3 cellular contexts compared by ENCODE assay signal in the genomic region with DNA sequence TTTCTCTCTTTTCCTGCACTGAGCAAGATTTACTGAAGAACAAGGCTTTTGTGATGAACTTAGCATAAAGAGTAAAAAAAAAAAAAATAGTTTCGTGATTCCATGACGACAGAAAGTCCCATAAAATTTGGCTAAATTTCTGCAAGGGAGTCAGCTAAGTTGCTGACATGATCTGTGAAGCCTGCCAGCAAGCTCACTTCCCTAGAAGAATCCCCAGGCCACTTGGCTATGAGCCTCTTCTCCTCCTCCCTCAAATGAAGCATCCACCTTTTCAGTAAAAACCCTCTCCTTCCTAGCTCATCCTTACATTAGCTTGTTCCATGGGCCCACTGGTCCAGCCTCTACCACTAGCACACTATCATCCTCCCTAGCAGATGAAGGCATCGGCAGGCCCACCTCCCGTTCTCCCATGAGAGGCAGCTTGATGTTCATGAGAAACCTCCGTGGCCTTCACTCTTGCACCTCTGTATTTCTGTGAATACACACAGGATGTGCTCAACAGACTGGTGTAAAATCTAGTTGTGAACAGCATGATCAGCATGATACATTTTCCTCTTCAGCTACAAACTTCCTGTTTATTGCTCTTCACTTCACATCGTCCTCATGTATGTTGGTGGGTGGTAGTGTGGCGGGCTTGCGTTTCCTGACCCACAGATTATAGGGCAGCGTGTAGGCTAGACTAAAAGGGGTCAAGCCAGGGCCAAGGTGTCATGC.
TF ChIP-seq lines count a peak whose summit lies in the region.

No MANE protein-coding gene starts in this region.

TF ChIP-seq in liver, 16 proteins besides CTCF, POLR2A, EP300 and RAD21:
- no peak for TF ChIP-seq MAX (IDR thresholded peaks at IDR 0.05)
TF ChIP-seq in liver: peak in this region for 0.

TF ChIP-seq in HepG2, 621 proteins besides CTCF, POLR2A, EP300 and RAD21:
- TF ChIP-seq ZNF75D (CRISPR knock-in tag; IDR thresholded peaks at IDR 0.05; ENCODE audit: borderline replicate concordance): no peak
- TF ChIP-seq ZNF724P (CRISPR knock-in tag; IDR thresholded peaks at IDR 0.05; ENCODE audit: borderline replicate concordance): no peak

TF ChIP-seq in GM12878, 131 proteins besides CTCF, POLR2A, EP300 and RAD21:
- TF ChIP-seq YY1 (IDR thresholded peaks at IDR 0.05; ENCODE audit: low read depth, low read length): no peak
- TF ChIP-seq JUNB (IDR thresholded peaks at IDR 0.05): no peak
- TF ChIP-seq RELA (IDR thresholded peaks at IDR 0.05; ENCODE audit: borderline replicate concordance, partially characterized antibody): no peak
- no peak for TF ChIP-seq HDAC6 (IDR thresholded peaks at IDR 0.05; ENCODE audit: unreplicated experiment)
- no peak for TF ChIP-seq BHLHE40 (IDR thresholded peaks at IDR 0.05; ENCODE audit: borderline replicate concordance in 1 of 2, low read depth in 2 of 2, low read length in 1 of 2)
- no peak for TF ChIP-seq RB1 (IDR thresholded peaks at IDR 0.05; ENCODE audit: borderline replicate concordance)
- no peak for TF ChIP-seq ELK1 (IDR thresholded peaks at IDR 0.05; ENCODE audit: low read depth, low read length)
- no peak for TF ChIP-seq PBX3 (IDR thresholded peaks at IDR 0.05; ENCODE audit: insufficient replicate concordance, low read depth, low read length)
